In genomic region chr6:43253401-43253800, GRCh38 we compare ENCODE assay signal across 1 cellular context.
TF ChIP-seq lines count a peak whose summit lies in the region.

No MANE protein-coding gene starts in this region.

TF ChIP-seq in H1, 55 proteins besides CTCF, POLR2A, EP300 and RAD21:
- TF ChIP-seq JUN (IDR thresholded peaks at IDR 0.05; ENCODE audit: low read depth, low read length) (no peak), PHF8 (conservative IDR thresholded peaks at IDR 0.05; ENCODE audit: low read depth, low read length) (no peak), KDM4A (IDR thresholded peaks at IDR 0.05; ENCODE audit: low read depth, low read length, severe bottlenecking) (no peak), FOSL1 (IDR thresholded peaks at IDR 0.05; ENCODE audit: insufficient read depth, low read depth, low read length) (no peak), SIRT6 (IDR thresholded peaks at IDR 0.05; ENCODE audit: low read length) (no peak), NRF1 (IDR thresholded peaks at IDR 0.05; ENCODE audit: low read depth, low read length) (no peak), YY1 (IDR thresholded peaks at IDR 0.05; ENCODE audit: low read depth, low read length) (no peak), SAP30 (IDR thresholded peaks at IDR 0.05; ENCODE audit: insufficient read depth, insufficient replicate concordance, low read length) (no peak), POU5F1 (IDR thresholded peaks at IDR 0.05; ENCODE audit: low read depth, low read length) (no peak), SP4 (IDR thresholded peaks at IDR 0.05; ENCODE audit: low read length) (no peak)
- TF ChIP-seq, protein P1, sequence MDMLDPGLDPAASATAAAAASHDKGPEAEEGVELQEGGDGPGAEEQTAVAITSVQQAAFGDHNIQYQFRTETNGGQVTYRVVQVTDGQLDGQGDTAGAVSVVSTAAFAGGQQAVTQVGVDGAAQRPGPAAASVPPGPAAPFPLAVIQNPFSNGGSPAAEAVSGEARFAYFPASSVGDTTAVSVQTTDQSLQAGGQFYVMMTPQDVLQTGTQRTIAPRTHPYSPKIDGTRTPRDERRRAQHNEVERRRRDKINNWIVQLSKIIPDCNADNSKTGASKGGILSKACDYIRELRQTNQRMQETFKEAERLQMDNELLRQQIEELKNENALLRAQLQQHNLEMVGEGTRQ (IDR thresholded peaks at IDR 0.05; ENCODE audit: low read length), result no peak
